11 cellular contexts compared by ENCODE assay signal in the genomic region with DNA sequence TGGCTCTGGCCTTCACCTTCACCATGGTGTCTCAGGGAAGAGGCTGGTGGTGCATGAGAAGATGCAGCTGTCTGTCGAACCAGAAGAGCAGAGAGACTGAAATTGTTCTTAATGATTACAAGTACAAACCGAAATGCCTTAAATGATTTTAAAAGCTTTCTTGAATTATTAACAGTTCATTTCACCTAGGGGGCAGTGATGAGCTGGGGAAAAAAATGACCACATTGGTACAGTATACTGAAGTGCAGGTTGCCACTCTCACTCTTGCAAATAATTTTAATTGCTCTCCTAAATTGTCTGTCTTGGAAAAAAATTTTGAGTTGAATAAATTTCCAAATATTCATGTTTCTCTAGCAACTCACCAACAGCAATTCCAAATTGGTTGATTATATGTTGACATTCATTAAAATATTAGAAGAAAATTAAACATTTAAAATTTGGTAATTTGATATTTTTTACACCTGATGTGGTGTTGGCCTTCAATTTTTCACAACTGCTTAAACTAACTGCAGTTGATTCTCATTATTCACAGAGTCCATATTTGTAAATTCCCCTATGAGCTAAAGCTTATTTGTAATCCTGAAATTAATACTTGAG.
A peak's percentile ranks its signal among the peaks of the same experiment; 100 is the strongest.
DNase-seq lines count a peak whose midpoint lies in the region; ATAC-seq, FAIRE-seq and TF ChIP-seq lines count a peak whose summit lies in the region.
"Had no signal": no experiment of that assay in that cellular context is flagged by ENCODE, and none has a peak within 500 bp of the region (broad histone marks: within the 10 kb centered on the region; RNA-seq: fewer than 3 reads in every experiment).

No MANE protein-coding gene starts in this region.

- no peaks in the 10 kb centered on the region for H3K79me2 ChIP-seq in hepatocyte

- H2AFZ ChIP-seq in hepatocyte = no peak overlapping the region

- DNase-seq in D341Med (ENCODE audit: low spot score) (peak; percentile 38), HEK293T (ENCODE audit: extremely low spot score) (peak; percentile 3), RCC 7860 (ENCODE audit: low spot score) (peak; percentile 11), hepatocyte (ENCODE audit: low spot score) (peak; percentile 43), GM19238 (ENCODE audit: insufficient read length, low spot score) (no peak), cerebellar cortex (ENCODE audit: low spot score) (no peak)
- DNase-seq: retina had no signal

- H3K9me3 ChIP-seq in hepatocyte (ENCODE audit: low read depth) = no peaks in the 10 kb centered on the region

- ATAC-seq in HG02763 (IDR thresholded peaks at IDR 0.05; ENCODE audit: unreplicated experiment) = no peak
- no peak for ATAC-seq in HG03571 (IDR thresholded peaks at IDR 0.05; ENCODE audit: unreplicated experiment)

- FAIRE-seq in RCC 7860 (lab: Jason Lieb, UNC) = peak; percentile 21
- FAIRE-seq: colon, islet of Langerhans had no signal

- POLR2A ChIA-PET in HEK293T (lab: Yijun Ruan, JAX) = no interaction called here

- CTCF ChIA-PET in HEK293T (lab: Yijun Ruan, JAX) = interaction anchor here (0.6 kb wide), 1 partner anchor 264 kb away, joined by 4 read pairs; no protein-coding TSS in a partner anchor

- 75% methylated on average over 2 of the region's 2 CpGs for WGBS in hepatocyte (ENCODE audit: low lambda C conversion rate, missing lambda C conversion rate)

- H3K4me3 ChIP-seq in hepatocyte = no peak overlapping the region

- no peaks in the 10 kb centered on the region for H3K27me3 ChIP-seq in hepatocyte

- no peaks in the 10 kb centered on the region for H3K9me2 ChIP-seq in hepatocyte (replicated peaks; ENCODE audit: insufficient read depth)

- no peaks in the 10 kb centered on the region for H4K20me1 ChIP-seq in hepatocyte (ENCODE audit: insufficient read depth, poor library complexity, severe bottlenecking)

- H3K4me1 ChIP-seq in hepatocyte (ENCODE audit: insufficient read depth) = no peaks in the 10 kb centered on the region

- H3K36me3 ChIP-seq in hepatocyte (replicated peaks; ENCODE audit: insufficient read depth, low read depth) = no peaks in the 10 kb centered on the region

- no peak overlapping the region for H3K4me2 ChIP-seq in hepatocyte

- no peak overlapping the region for H3K27ac ChIP-seq in hepatocyte

- peak; percentile 44 for TF ChIP-seq CTCF in hepatocyte (IDR thresholded peaks at IDR 0.05; ENCODE audit: poor library complexity)

TF ChIP-seq in HEK293T, 16 proteins besides CTCF, POLR2A, EP300 and RAD21:
- TF ChIP-seq NFRKB (IDR thresholded peaks at IDR 0.05) = no peak
- TF ChIP-seq FOXK2 (IDR thresholded peaks at IDR 0.05) = no peak
- TF ChIP-seq FOXA1 (IDR thresholded peaks at IDR 0.05) = no peak
- TF ChIP-seq HDGF (IDR thresholded peaks at IDR 0.05; ENCODE audit: borderline replicate concordance) = no peak
- TF ChIP-seq, protein P1, sequence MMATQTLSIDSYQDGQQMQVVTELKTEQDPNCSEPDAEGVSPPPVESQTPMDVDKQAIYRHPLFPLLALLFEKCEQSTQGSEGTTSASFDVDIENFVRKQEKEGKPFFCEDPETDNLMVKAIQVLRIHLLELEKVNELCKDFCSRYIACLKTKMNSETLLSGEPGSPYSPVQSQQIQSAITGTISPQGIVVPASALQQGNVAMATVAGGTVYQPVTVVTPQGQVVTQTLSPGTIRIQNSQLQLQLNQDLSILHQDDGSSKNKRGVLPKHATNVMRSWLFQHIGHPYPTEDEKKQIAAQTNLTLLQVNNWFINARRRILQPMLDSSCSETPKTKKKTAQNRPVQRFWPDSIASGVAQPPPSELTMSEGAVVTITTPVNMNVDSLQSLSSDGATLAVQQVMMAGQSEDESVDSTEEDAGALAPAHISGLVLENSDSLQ (IDR thresholded peaks at IDR 0.05) = no peak
- TF ChIP-seq SP1 (IDR thresholded peaks at IDR 0.05) = no peak

Comparison
In these comparisons a context has a peak if more than half of its experiments do, and no peak if none do; other contexts are left out.
1. DNase-seq: peak in D341Med (single experiment), HEK293T (single experiment), RCC 7860 (single experiment) and hepatocyte (single experiment); none in GM19238 (single experiment) and cerebellar cortex (single experiment).